ENCODE assay signal across 7 cellular contexts in the genomic region with DNA sequence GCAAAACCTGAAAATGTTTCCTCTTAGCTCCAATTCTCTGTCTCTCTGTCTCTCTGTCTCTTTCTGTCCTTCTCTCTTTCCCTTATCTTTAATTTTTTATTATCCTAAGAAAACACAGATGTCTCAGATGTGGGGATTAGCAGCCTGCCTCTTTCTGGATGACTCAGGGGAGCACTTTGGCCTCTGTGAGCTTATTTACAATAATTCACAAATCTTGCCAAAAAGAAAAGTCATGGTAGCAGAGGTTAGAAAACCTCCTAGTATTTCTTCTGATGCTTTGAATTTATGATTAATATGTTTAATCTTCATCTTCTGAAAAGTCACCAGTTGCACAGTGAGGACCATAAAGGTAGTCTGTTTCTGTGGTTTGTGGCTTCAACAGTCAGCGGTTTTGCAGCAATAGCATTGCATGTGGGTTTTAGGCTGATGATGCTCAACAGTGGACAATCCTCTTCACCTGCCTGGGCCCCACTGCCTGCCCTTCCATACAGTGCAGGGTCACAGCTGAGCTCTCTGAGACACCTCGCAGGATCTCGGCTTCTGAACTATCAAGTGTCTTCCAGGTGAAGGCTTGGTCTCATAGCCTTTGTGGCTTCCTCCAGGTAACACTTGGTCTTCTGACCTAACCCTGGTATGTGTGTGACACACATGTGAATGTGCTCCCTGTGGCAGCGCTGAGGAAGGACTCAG.
A peak's percentile ranks its signal among the peaks of the same experiment; 100 is the strongest.
DNase-seq lines count a peak whose midpoint lies in the region; ATAC-seq, FAIRE-seq and TF ChIP-seq lines count a peak whose summit lies in the region.
"Not testable (repeated sequence)": the region's sequence is repeated elsewhere in the genome, so short reads cannot be mapped to it uniquely, and the experiment has no call there.

No MANE protein-coding gene starts in this region.

- peaks cover 48% of the 10 kb centered on the region for H3K27me3 Mint-ChIP-seq in T-helper 1 cell treated with Interleukin-12 subunit alpha and Interleukin-12 subunit beta and Interleukin-4 antibody, amounts not matched to agents 30 μg/mL and 1 μg/mL, for 36 hours (ENCODE audit: low read depth)
- H3K27me3 Mint-ChIP-seq in activated CD8-positive, alpha-beta memory T cell treated with anti-CD3 and anti-CD28 coated beads, Interleukin-2, amount 10 ng/mL, durations not matched to agents 7 days and 5 days = peaks cover 60% of the 10 kb centered on the region
- H3K27me3 Mint-ChIP-seq in nephron (ENCODE audit: low read depth) = peaks cover 67% of the 10 kb centered on the region

- ATAC-seq in activated CD8-positive, alpha-beta memory T cell treated with anti-CD3 and anti-CD28 coated beads, Interleukin-2, amount 10 ng/mL, durations not matched to agents 7 days and 5 days = peak; percentile 47

- TF ChIP-seq CTCF in fibroblast of mammary gland (conservative IDR thresholded peaks at IDR 0.05; ENCODE audit: control insufficient read depth, insufficient read depth, low read depth, low read length); nephron (IDR thresholded peaks at IDR 0.05; ENCODE audit: unreplicated experiment in 3 of 3): not testable (repeated sequence)

- FAIRE-seq in GM18507 (lab: Jason Lieb, UNC) = peak; percentile 69

- CTCF ChIA-PET in activated CD8-positive, alpha-beta memory T cell treated with anti-CD3 and anti-CD28 coated beads, Interleukin-2, amount 10 ng/mL, durations not matched to agents 7 days and 5 days (lab: Charles Lee) = interaction anchor here (1.0 to 5.1 kb wide), 5 partner anchors 11 to 361 kb away, joined by 3 to 30 read pairs (median 3); no protein-coding TSS in a partner anchor

- H3K4me1 Mint-ChIP-seq in T-helper 1 cell treated with Interleukin-12 subunit alpha and Interleukin-12 subunit beta and Interleukin-4 antibody, amounts not matched to agents 30 μg/mL and 1 μg/mL, for 36 hours (ENCODE audit: low read depth) = peaks cover 39% of the 10 kb centered on the region
- peaks cover 57% of the 10 kb centered on the region for H3K4me1 Mint-ChIP-seq in activated CD8-positive, alpha-beta memory T cell treated with anti-CD3 and anti-CD28 coated beads, Interleukin-2, amount 10 ng/mL, durations not matched to agents 7 days and 5 days
- H3K4me1 Mint-ChIP-seq in nephron = peaks cover 52% of the 10 kb centered on the region

- H3K27ac Mint-ChIP-seq in T-helper 1 cell treated with Interleukin-12 subunit alpha and Interleukin-12 subunit beta and Interleukin-4 antibody, amounts not matched to agents 30 μg/mL and 1 μg/mL, for 36 hours = peak overlapping the region; percentile 11
- peak overlapping the region; percentile 78 for H3K27ac Mint-ChIP-seq in activated CD8-positive, alpha-beta memory T cell treated with anti-CD3 and anti-CD28 coated beads, Interleukin-2, amount 10 ng/mL, durations not matched to agents 7 days and 5 days
- peak overlapping the region in 2 of 3 experiments; percentile 54 to 79 for H3K27ac Mint-ChIP-seq in nephron

- not testable (repeated sequence) for H3K9me3 Mint-ChIP-seq in T-helper 1 cell treated with Interleukin-12 subunit alpha and Interleukin-12 subunit beta and Interleukin-4 antibody, amounts not matched to agents 30 μg/mL and 1 μg/mL, for 36 hours; activated CD8-positive, alpha-beta memory T cell treated with anti-CD3 and anti-CD28 coated beads, Interleukin-2, amount 10 ng/mL, durations not matched to agents 7 days and 5 days (ENCODE audit: low read depth); nephron

- not testable (repeated sequence) for H3K4me3 ChIP-seq in fibroblast of mammary gland (ENCODE audit: control insufficient read depth, low read depth, low read length)

- not testable (repeated sequence) for H3K4me3 Mint-ChIP-seq in T-helper 1 cell treated with Interleukin-12 subunit alpha and Interleukin-12 subunit beta and Interleukin-4 antibody, amounts not matched to agents 30 μg/mL and 1 μg/mL, for 36 hours
- H3K4me3 Mint-ChIP-seq in activated CD8-positive, alpha-beta memory T cell treated with anti-CD3 and anti-CD28 coated beads, Interleukin-2, amount 10 ng/mL, durations not matched to agents 7 days and 5 days = peak overlapping the region; percentile 45
- H3K4me3 Mint-ChIP-seq in nephron = peak overlapping the region in 1 of 3 experiments; percentile 22

- not testable (repeated sequence) for H3K36me3 Mint-ChIP-seq in T-helper 1 cell treated with Interleukin-12 subunit alpha and Interleukin-12 subunit beta and Interleukin-4 antibody, amounts not matched to agents 30 μg/mL and 1 μg/mL, for 36 hours (ENCODE audit: low read depth); activated CD8-positive, alpha-beta memory T cell treated with anti-CD3 and anti-CD28 coated beads, Interleukin-2, amount 10 ng/mL, durations not matched to agents 7 days and 5 days; nephron (ENCODE audit: low read depth)

- not testable (repeated sequence) for DNase-seq in GM18507 (ENCODE audit: extremely low spot score, insufficient read length, low read depth)
- DNase-seq in M059J (ENCODE audit: low read depth) (peak; percentile 42), amniotic epithelial cell (ENCODE audit: low read depth) (peak; percentile 53), fibroblast of mammary gland (ENCODE audit: low read depth) (peak; percentile 68)
- DNase-seq in activated CD8-positive, alpha-beta memory T cell treated with anti-CD3 and anti-CD28 coated beads, Interleukin-2, amount 10 ng/mL, durations not matched to agents 7 days and 5 days = peak; percentile 77

Comparison
In these comparisons a context has a peak if more than half of its experiments do, and no peak if none do; other contexts are left out.
1. H3K27ac Mint-ChIP-seq: peak in every context shown above with its lines; median percentile 78 in activated CD8-positive, alpha-beta memory T cell treated with anti-CD3 and anti-CD28 coated beads, Interleukin-2, amount 10 ng/mL, durations not matched to agents 7 days and 5 days; 66 in nephron; 11 in T-helper 1 cell treated with Interleukin-12 subunit alpha and Interleukin-12 subunit beta and Interleukin-4 antibody, amounts not matched to agents 30 μg/mL and 1 μg/mL, for 36 hours.